21 cellular contexts compared by ENCODE assay signal in genomic region chr14:49280566-49280965, GRCh38.
A peak's percentile ranks its signal among the peaks of the same experiment; 100 is the strongest.
DNase-seq lines count a peak whose midpoint lies in the region; ATAC-seq, FAIRE-seq and TF ChIP-seq lines count a peak whose summit lies in the region.
"Had no signal": no experiment of that assay in that cellular context is flagged by ENCODE, and none has a peak within 500 bp of the region (broad histone marks: within the 10 kb centered on the region; RNA-seq: fewer than 3 reads in every experiment).

No MANE protein-coding gene starts in this region.

- H3K4me3 ChIP-seq in right lobe of liver, result no peak overlapping the region
- H3K4me3 ChIP-seq: A549, BLaER1, GM23248, K562 had no signal

- ATAC-seq in right lobe of liver (peak; percentile 22 to 70 (median 50)), HG02870 (IDR thresholded peaks at IDR 0.05; ENCODE audit: unreplicated experiment) (no peak)
- ATAC-seq: A549, K562 had no signal

- DNase-seq in DMS53 treated with DMSO at 0.1 percent for 48 hours (lab: John Stamatoyannopoulos, UW; ENCODE audit: unreplicated experiment), result peak; percentile 53
- peak; percentile 73 for DNase-seq in NCI-H69 (lab: John Stamatoyannopoulos, UW)
- DNase-seq in right lobe of liver, result no peak
- no peak for DNase-seq in urothelium cell line (ENCODE audit: low spot score)
- DNase-seq in A172 (ENCODE audit: low spot score), result no peak
- DNase-seq in Ammon's horn (ENCODE audit: low spot score), result no peak
- DNase-seq: AML-193; Calu3; CD4-positive, alpha-beta memory T cell; GM23248; HCEC 1CT; IMR-90 had no signal

- intact Hi-C loops in right lobe of liver (cut with DNase I), result no loop called here

- TF ChIP-seq CTCF in right lobe of liver (IDR thresholded peaks at IDR 0.05), result no peak

- 40% methylated on average over 1 of the region's 1 CpG for WGBS in right lobe of liver (ENCODE audit: insufficient coverage, low coverage, low lambda C conversion rate, missing lambda C conversion rate)

- no peaks in the 10 kb centered on the region for H3K4me1 ChIP-seq in right lobe of liver
- H3K4me1 ChIP-seq: A549, BLaER1 had no signal

- H3K27ac ChIP-seq in right lobe of liver, result no peak overlapping the region
- H3K27ac ChIP-seq: A549, BLaER1, GM23248, HL-60 had no signal

- no peaks in the 10 kb centered on the region for H3K9me3 ChIP-seq in right lobe of liver
- H3K9me3 ChIP-seq: A549, BLaER1 had no signal

- FAIRE-seq in urothelium cell line (lab: Jason Lieb, UNC), result peak; percentile 46
- FAIRE-seq: A549, G401.6, GM12891, GM18507, H54, K562 had no signal

- H3K27me3 ChIP-seq in right lobe of liver, result no peaks in the 10 kb centered on the region
- H3K27me3 ChIP-seq: BLaER1 had no signal

- H3K36me3 ChIP-seq in right lobe of liver, result no peaks in the 10 kb centered on the region
- H3K36me3 ChIP-seq: BLaER1 had no signal

- no peak for TF ChIP-seq POLR2A in right lobe of liver (IDR thresholded peaks at IDR 0.05)

Comparison
In these comparisons a context has a peak if more than half of its experiments do, and no peak if none do; other contexts are left out.
1. DNase-seq: peak in DMS53 treated with DMSO at 0.1 percent for 48 hours (single experiment) and NCI-H69 (single experiment); none in right lobe of liver (0 of 3), urothelium cell line (single experiment), A172 (single experiment) and Ammon's horn (single experiment).